Comparison of ENCODE assay signal across 8 cellular contexts in the genomic region with DNA sequence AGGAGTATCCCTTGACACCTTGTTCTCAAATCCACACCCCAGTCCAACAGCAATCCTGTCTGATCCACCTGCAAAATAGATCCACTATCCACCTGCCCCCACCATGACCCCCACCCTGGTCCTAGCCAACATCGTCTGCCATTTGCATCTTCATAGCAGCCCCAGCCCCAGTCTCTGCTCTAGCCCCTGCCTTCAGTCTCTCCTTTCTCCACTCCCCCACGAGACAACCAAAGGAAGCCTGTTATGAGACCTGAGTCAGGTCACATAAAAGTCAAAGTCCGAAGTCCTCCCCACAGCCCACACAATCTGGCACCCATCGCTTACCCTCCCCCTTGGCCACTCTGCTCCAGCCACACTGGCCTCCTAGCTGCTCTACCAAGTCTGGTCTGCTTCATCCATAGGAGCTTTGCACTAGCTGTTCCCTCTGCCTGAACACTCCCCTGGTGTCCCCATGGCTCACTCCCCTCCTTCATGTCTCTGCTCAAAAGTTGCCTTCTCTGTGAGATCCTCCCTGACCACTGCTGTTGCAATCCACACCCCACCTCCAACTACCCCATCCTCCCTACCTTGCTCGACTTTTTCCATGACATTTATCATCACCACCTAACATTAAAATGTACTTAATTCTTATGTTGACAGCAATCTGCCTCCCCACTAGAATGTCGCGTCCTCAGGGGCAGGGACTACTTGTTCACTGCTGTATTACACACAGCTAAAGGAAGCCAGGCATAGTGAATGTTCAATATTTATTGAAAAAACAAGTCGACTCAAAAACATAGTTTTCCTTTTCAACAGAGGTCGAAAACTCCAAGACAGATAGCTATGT. TPM values are rescaled to one million over a fixed set of nuclear protein-coding genes. Genes with fewer than 3 reads are reported as not detected.
A peak's percentile ranks its signal among the peaks of the same experiment; 100 is the strongest.
DNase-seq lines count a peak whose midpoint lies in the region; TF ChIP-seq lines count a peak whose summit lies in the region.

No MANE protein-coding gene starts in this region.

- DNase-seq in SIG-M5 treated with dmso at 0.1 percent for 504 hours (lab: John Stamatoyannopoulos, UW; ENCODE audit: unreplicated experiment) (peak; percentile 61), SIG-M5 (lab: John Stamatoyannopoulos, UW) (no peak), WERI-Rb-1 (no peak), fibroblast of lung (ENCODE audit: low read depth in 2 of 2) (peak; percentile 36 to 76), osteocyte (ENCODE audit: extremely low spot score, unreplicated experiment) (no peak), NCI-H1436 (lab: John Stamatoyannopoulos, UW) (no peak), putamen (ENCODE audit: low spot score) (no peak), NCI-H446 treated with DMSO at 0.1 percent for 48 hours (lab: John Stamatoyannopoulos, UW) (no peak)

- H3K36me3 Mint-ChIP-seq in osteocyte (ENCODE audit: unreplicated experiment), result peaks cover 13% of the 10 kb centered on the region

- no peaks in the 10 kb centered on the region for H3K27me3 ChIP-seq in WERI-Rb-1 (ENCODE audit: insufficient read depth, low read depth, severe bottlenecking)
- H3K27me3 ChIP-seq in fibroblast of lung (ENCODE audit: control insufficient read depth, insufficient read depth, low read length), result no peaks in the 10 kb centered on the region

- peak overlapping the region; percentile 96 for H3K27ac Mint-ChIP-seq in osteocyte (ENCODE audit: unreplicated experiment)

- H3K4me3 ChIP-seq in WERI-Rb-1 (ENCODE audit: low read depth, low read length), result peak overlapping the region; percentile 70
- peak overlapping the region in 3 of 4 experiments; percentile 40 to 98 (median 47) for H3K4me3 ChIP-seq in fibroblast of lung (replicated peaks in 1 of 4; ENCODE audit: control extremely low read depth in 1 of 4, insufficient read depth in 1 of 4, low read depth in 3 of 4, low read length in 4 of 4)

- peaks cover 56% of the 10 kb centered on the region for H3K4me1 Mint-ChIP-seq in osteocyte (ENCODE audit: unreplicated experiment)

- peak overlapping the region; percentile 76 for H3K4me2 ChIP-seq in fibroblast of lung (ENCODE audit: extremely low read depth, insufficient read depth, low read length)

- no peak overlapping the region for H2AFZ ChIP-seq in fibroblast of lung (ENCODE audit: low read length)

- TF ChIP-seq CTCF in WERI-Rb-1 (IDR thresholded peaks at IDR 0.05; ENCODE audit: low read depth, low read length) (no peak), fibroblast of lung (conservative IDR thresholded peaks at IDR 0.05 in 1 of 2, IDR thresholded peaks at IDR 0.05 in 1 of 2; ENCODE audit: low read depth in 1 of 2, low read length in 2 of 2) (no peak), osteocyte (IDR thresholded peaks at IDR 0.05) (no peak)

- peaks cover 47% of the 10 kb centered on the region for H3K79me2 ChIP-seq in fibroblast of lung (ENCODE audit: control insufficient read depth, insufficient read depth, low read length)

- no peaks in the 10 kb centered on the region for H3K9me3 ChIP-seq in WERI-Rb-1 (ENCODE audit: severe bottlenecking)
- H3K9me3 ChIP-seq in fibroblast of lung (ENCODE audit: control insufficient read depth, insufficient read depth, low read depth, low read length), result no peaks in the 10 kb centered on the region

- peaks cover 6% of the 10 kb centered on the region for H4K20me1 ChIP-seq in fibroblast of lung (ENCODE audit: control insufficient read depth, extremely low read depth, insufficient read depth, low read length)

- H3K4me1 ChIP-seq in fibroblast of lung (ENCODE audit: control insufficient read depth, extremely low read depth, insufficient read depth, low read length), result peaks cover 15% of the 10 kb centered on the region

- H3K4me3 Mint-ChIP-seq in osteocyte (ENCODE audit: unreplicated experiment), result peak overlapping the region; percentile 99

- H3K9me3 Mint-ChIP-seq in osteocyte (ENCODE audit: unreplicated experiment), result no peaks in the 10 kb centered on the region

- peak overlapping the region; percentile 27 for H3K9ac ChIP-seq in fibroblast of lung (ENCODE audit: insufficient read depth, low read length)

- H3K36me3 ChIP-seq in WERI-Rb-1 (peaks cover 12% of the 10 kb centered on the region), fibroblast of lung (ENCODE audit: control insufficient read depth, insufficient read depth, low read length) (peaks cover 15% of the 10 kb centered on the region)

- H3K27ac ChIP-seq in WERI-Rb-1 (no peak overlapping the region; the same call in 1 of the 2 replicates), fibroblast of lung (ENCODE audit: insufficient read depth, low read length) (peak overlapping the region; percentile 97)

- no peaks in the 10 kb centered on the region for H3K27me3 Mint-ChIP-seq in osteocyte (ENCODE audit: unreplicated experiment)

RNA-seq across cellular contexts. Expression of a gene that starts 1.2 kb away (rescaled TPM):
- total RNA-seq in fibroblast of lung, result 12.1 and 13.7 TPM in 2 replicates
- 10.1 and 13.1 TPM in 2 replicates for polyA plus RNA-seq in fibroblast of lung
- polyA plus RNA-seq in fibroblast of lung (2012), result 22.6 and 39.1 TPM in 2 replicates
- 65.6 and 475 TPM in 2 replicates for polyA minus RNA-seq in fibroblast of lung (ENCODE audit: low replicate concordance)
- 131 and 150 TPM in 2 replicates for total RNA-seq in osteocyte

RNA-seq across cellular contexts. Expression of a gene that starts 4.6 kb away (rescaled TPM):
- total RNA-seq in fibroblast of lung, result 3.1 and 5.6 TPM in 2 replicates
- 11.4 and 37.3 TPM in 2 replicates for polyA plus RNA-seq in fibroblast of lung
- 50.8 and 140 TPM in 2 replicates for polyA plus RNA-seq in fibroblast of lung (2012)
- polyA minus RNA-seq in fibroblast of lung (ENCODE audit: low replicate concordance), result 39.7 and 43.5 TPM in 2 replicates
- total RNA-seq in osteocyte, result 81.5 and 105 TPM in 2 replicates

RNA-seq across cellular contexts. Expression of a gene that starts 20.0 kb away (rescaled TPM):
- 15.4 and 23.0 TPM in 2 replicates for total RNA-seq in fibroblast of lung
- 28.9 and 37.0 TPM in 2 replicates for polyA plus RNA-seq in fibroblast of lung
- polyA plus RNA-seq in fibroblast of lung (2012), result 25.6 and 31.1 TPM in 2 replicates
- 77.9 and 123 TPM in 2 replicates for polyA minus RNA-seq in fibroblast of lung (ENCODE audit: low replicate concordance)
- total RNA-seq in osteocyte, result 37.1 and 38.7 TPM in 2 replicates

RNA-seq across cellular contexts. Expression of a gene that starts 20.3 kb away (rescaled TPM):
- total RNA-seq in fibroblast of lung (38.8 and 46.4 TPM in 2 replicates), osteocyte (45.6 and 45.9 TPM in 2 replicates)
- polyA plus RNA-seq in fibroblast of lung, result 65.5 and 87.2 TPM in 2 replicates
- 56.2 and 73.7 TPM in 2 replicates for polyA plus RNA-seq in fibroblast of lung (2012)
- polyA minus RNA-seq in fibroblast of lung (ENCODE audit: low replicate concordance), result 28.3 and 42.1 TPM in 2 replicates

RNA-seq across cellular contexts. Expression of a gene that starts 24.5 kb away (rescaled TPM):
- total RNA-seq in fibroblast of lung (149 and 271 TPM in 2 replicates), osteocyte (1,827 and 1,860 TPM in 2 replicates)
- polyA plus RNA-seq in fibroblast of lung, result 1,704 and 1,950 TPM in 2 replicates
- 3,009 and 3,161 TPM in 2 replicates for polyA plus RNA-seq in fibroblast of lung (2012)
- 1,774 and 1,797 TPM in 2 replicates for polyA minus RNA-seq in fibroblast of lung (ENCODE audit: low replicate concordance)

Comparison
In these comparisons a context has a peak if more than half of its experiments do, and no peak if none do; other contexts are left out.
1. DNase-seq: peak in SIG-M5 treated with dmso at 0.1 percent for 504 hours (single experiment) and fibroblast of lung (2 of 2); none in SIG-M5 (single experiment), WERI-Rb-1 (single experiment), osteocyte (single experiment), NCI-H1436 (single experiment), putamen (single experiment) and NCI-H446 treated with DMSO at 0.1 percent for 48 hours (single experiment).
2. RNA of a gene that starts 4.6 kb away (total RNA-seq): 81.5 to 105 TPM in osteocyte; 3.1 to 5.6 TPM in fibroblast of lung; every median in the first group is over 10 times any median in the second.